ENCODE assay signal across 8 cellular contexts in genomic region chr3:36908647-36909180, GRCh38. TPM values are rescaled to one million over a fixed set of nuclear protein-coding genes. Genes with fewer than 3 reads are reported as not detected.
A peak's percentile ranks its signal among the peaks of the same experiment; 100 is the strongest.
DNase-seq lines count a peak whose midpoint lies in the region; ATAC-seq and TF ChIP-seq lines count a peak whose summit lies in the region.

No MANE protein-coding gene starts in this region.

- TF ChIP-seq CTCF in liver (IDR thresholded peaks at IDR 0.05; ENCODE audit: low read depth, low read length, missing input control) (no peak), thyroid gland (IDR thresholded peaks at IDR 0.05) (no peak), BE2C (IDR thresholded peaks at IDR 0.05; ENCODE audit: low read depth, low read length) (no peak)

- H3K36me3 Mint-ChIP-seq in activated T-cell treated with anti-CD3 and anti-CD28 coated beads, Interleukin-2, amount 50 U/mL, for 4 hours (ENCODE audit: insufficient read depth): no peaks in the 10 kb centered on the region
- H3K36me3 Mint-ChIP-seq in activated naive CD8-positive, alpha-beta T cell treated with anti-CD3 and anti-CD28 coated beads for 36 hours: peaks cover 3% of the 10 kb centered on the region

- H3K27ac ChIP-seq in liver (ENCODE audit: low read depth in 1 of 2, low read length in 2 of 2) (peak overlapping the region; percentile 86 to 96), thyroid gland (peak overlapping the region; percentile 48 to 77 (median 68))

- no peak for DNase-seq in activated T-cell treated with anti-CD3 and anti-CD28 coated beads, Interleukin-2, amount 50 U/mL, for 4 hours
- no peak for DNase-seq in activated T-cell treated with anti-CD3 and anti-CD28 coated beads, Interleukin-2, amount 50 U/mL, for 48 hours
- no peak for DNase-seq in activated naive CD8-positive, alpha-beta T cell treated with anti-CD3 and anti-CD28 coated beads for 36 hours
- DNase-seq in thyroid gland (no peak), BE2C (no peak), NCI-H1436 (lab: John Stamatoyannopoulos, UW) (no peak)
- DNase-seq in activated CD8-positive, alpha-beta memory T cell treated with anti-CD3 and anti-CD28 coated beads, Interleukin-2, amount 50 U/mL, for 48 hours: no peak

- TF ChIP-seq RAD21 in liver (IDR thresholded peaks at IDR 0.05): no peak

- no peaks in the 10 kb centered on the region for H3K9me3 Mint-ChIP-seq in activated T-cell treated with anti-CD3 and anti-CD28 coated beads, Interleukin-2, amount 50 U/mL, for 4 hours
- H3K9me3 Mint-ChIP-seq in activated naive CD8-positive, alpha-beta T cell treated with anti-CD3 and anti-CD28 coated beads for 36 hours: no peaks in the 10 kb centered on the region

- TF ChIP-seq POLR2A in thyroid gland (IDR thresholded peaks at IDR 0.05): no peak

- no peaks in the 10 kb centered on the region for H3K27me3 Mint-ChIP-seq in activated T-cell treated with anti-CD3 and anti-CD28 coated beads, Interleukin-2, amount 50 U/mL, for 4 hours (ENCODE audit: low read depth)
- H3K27me3 Mint-ChIP-seq in activated naive CD8-positive, alpha-beta T cell treated with anti-CD3 and anti-CD28 coated beads for 36 hours: no peaks in the 10 kb centered on the region

- H3K4me1 Mint-ChIP-seq in activated T-cell treated with anti-CD3 and anti-CD28 coated beads, Interleukin-2, amount 50 U/mL, for 4 hours (ENCODE audit: low read depth): peaks cover 65% of the 10 kb centered on the region
- H3K4me1 Mint-ChIP-seq in activated naive CD8-positive, alpha-beta T cell treated with anti-CD3 and anti-CD28 coated beads for 36 hours: peaks cover 54% of the 10 kb centered on the region

- ATAC-seq in activated T-cell treated with anti-CD3 and anti-CD28 coated beads, Interleukin-2, amount 50 U/mL, for 4 hours: no peak

- H3K27ac Mint-ChIP-seq in activated naive CD8-positive, alpha-beta T cell treated with anti-CD3 and anti-CD28 coated beads for 36 hours: peak overlapping the region; percentile 94

- intact Hi-C loops in thyroid gland (cut with DNase I): no loop called here

- peak overlapping the region; percentile 84 for H3K4me3 Mint-ChIP-seq in activated T-cell treated with anti-CD3 and anti-CD28 coated beads, Interleukin-2, amount 50 U/mL, for 4 hours
- H3K4me3 Mint-ChIP-seq in activated naive CD8-positive, alpha-beta T cell treated with anti-CD3 and anti-CD28 coated beads for 36 hours: peak overlapping the region; percentile 93

- H3K4me3 ChIP-seq in liver (ENCODE audit: low read depth in 1 of 3, low read length in 3 of 3): peak overlapping the region; percentile 60 to 82 (median 74)
- H3K4me3 ChIP-seq in thyroid gland (replicated peaks in 1 of 3): peak overlapping the region in 1 of 3 donors; percentile 27
- no peak overlapping the region for H3K4me3 ChIP-seq in BE2C (ENCODE audit: low read depth, low read length)

- H3K4me1 ChIP-seq in liver (ENCODE audit: control insufficient read depth in 4 of 4, insufficient read depth in 4 of 4, low read length in 3 of 4) (peaks cover 0 to 16% (median 6%) of the 10 kb centered on the region in 4 donors), thyroid gland (peaks cover 9 to 23% of the 10 kb centered on the region in 2 donors), BE2C (no peaks in the 10 kb centered on the region)

- 77% methylated on average over 1 of the region's 1 CpG for WGBS in liver
- 81 to 92% methylated on average over 1 of the region's 1 CpG for WGBS in thyroid gland, 2 donors

- peak overlapping the region; percentile 86 to 93 for H3K9ac ChIP-seq in liver (ENCODE audit: low read depth in 1 of 2, low read length in 2 of 2)

- no peaks in the 10 kb centered on the region for H3K27me3 ChIP-seq in liver (ENCODE audit: control insufficient read depth in 4 of 4, insufficient read depth in 4 of 4, low read length in 3 of 4)
- no peaks in the 10 kb centered on the region for H3K27me3 ChIP-seq in thyroid gland
- no peaks in the 10 kb centered on the region for H3K27me3 ChIP-seq in BE2C

- H3K9me3 ChIP-seq in liver (ENCODE audit: control insufficient read depth in 4 of 4, low read length in 3 of 4): no peaks in the 10 kb centered on the region
- no peaks in the 10 kb centered on the region for H3K9me3 ChIP-seq in thyroid gland
- H3K9me3 ChIP-seq in BE2C: no peaks in the 10 kb centered on the region

- H3K36me3 ChIP-seq in liver (ENCODE audit: control insufficient read depth in 4 of 4, insufficient read depth in 3 of 4, low read depth in 1 of 4, low read length in 3 of 4) (no peaks in the 10 kb centered on the region), thyroid gland (no peaks in the 10 kb centered on the region), BE2C (no peaks in the 10 kb centered on the region)

TF ChIP-seq in liver, 16 proteins besides CTCF, POLR2A, EP300 and RAD21:
- TF ChIP-seq ZBTB33 (IDR thresholded peaks at IDR 0.05) (no peak), SP1 (IDR thresholded peaks at IDR 0.05) (no peak), JUND (IDR thresholded peaks at IDR 0.05) (no peak), YY1 (IDR thresholded peaks at IDR 0.05) (no peak), REST (IDR thresholded peaks at IDR 0.05) (no peak), FOXA1 (IDR thresholded peaks at IDR 0.05) (no peak), RXRA (IDR thresholded peaks at IDR 0.05) (no peak)

RNA-seq across cellular contexts. Expression of gene TRANK1, which starts 36.1 kb away (rescaled TPM):
- 1 to 10 TPM; 2.2 to 3.8 (median 2.7) TPM for total RNA-seq in activated T-cell treated with anti-CD3 and anti-CD28 coated beads, Interleukin-2, amount 50 U/mL, for 4 hours
- total RNA-seq in activated naive CD8-positive, alpha-beta T cell treated with anti-CD3 and anti-CD28 coated beads for 36 hours: 10 to 100 TPM; 17.2 to 20.7 TPM
- total RNA-seq in liver (10 to 100 TPM; 12.4 to 40.0 TPM), thyroid gland (10 to 100 TPM; 11.7 to 26.3 (median 18.5) TPM)
- polyA plus RNA-seq in liver: 1 to 10 TPM; 2.9 to 8.1 TPM
- 1.0 TPM for polyA plus RNA-seq in BE2C (2012; ENCODE audit: insufficient read depth, insufficient read length, low read depth)
